Comparison of ENCODE assay signal across 19 cellular contexts in genomic region chr7:139661875-139662274, GRCh38.
"Had no signal": no experiment of that assay in that cellular context is flagged by ENCODE, and none has a peak within 500 bp of the region (broad histone marks: within the 10 kb centered on the region; RNA-seq: fewer than 3 reads in every experiment).

No MANE protein-coding gene starts in this region.

- H3K27ac Mint-ChIP-seq: activated B cell treated with CpG ODN at 0.5 μM for 24 hours; activated CD4-positive, alpha-beta memory T cell treated with anti-CD3 and anti-CD28 coated beads, Interleukin-2, amount 10 ng/mL, durations not matched to agents 7 days and 5 days; activated T-helper 2 cell treated with anti-CD3 and anti-CD28 coated beads, Interferon-gamma antibody, Interleukin-2, Interleukin-4, amounts not matched to agents 10 μg/mL and 5 μg/mL and 100 μg/mL, durations not matched to agents 14 hours and 24 hours and 36 hours; neural progenitor cell; stimulated activated memory B cell treated with anti-CD40 and anti-IgM and Interleukin-4, amounts not matched to agents 10 μg/mL and 1 μg/mL and 100 μg/mL, for 72 hours had no signal

- H3K36me3 ChIP-seq: brain microvascular endothelial cell, neural progenitor cell, ovary, sigmoid colon, tibial nerve, vagina had no signal

- H3K9ac ChIP-seq: neural progenitor cell had no signal

- H3K4me3 Mint-ChIP-seq: activated B cell treated with CpG ODN at 0.5 μM for 24 hours; activated CD4-positive, alpha-beta memory T cell treated with anti-CD3 and anti-CD28 coated beads, Interleukin-2, amount 10 ng/mL, durations not matched to agents 7 days and 5 days; neural progenitor cell; stimulated activated memory B cell treated with anti-CD40 and anti-IgM and Interleukin-4, amounts not matched to agents 10 μg/mL and 1 μg/mL and 100 μg/mL, for 72 hours had no signal

- DNase-seq: activated B cell treated with CpG ODN at 0.5 μM for 24 hours; activated CD4-positive, alpha-beta memory T cell treated with anti-CD3 and anti-CD28 coated beads, Interleukin-2, amount 10 ng/mL, durations not matched to agents 7 days and 5 days; activated CD4-positive, alpha-beta T cell treated with anti-CD3 and anti-CD28 coated beads for 4 hours; activated naive CD4-positive, alpha-beta T cell treated with Interleukin-2 at 50 U/mL for 16 hours; activated T-cell treated with anti-CD3 and anti-CD28 coated beads, Interleukin-2, amount 50 U/mL, for 1 hour; anterior cingulate cortex; brain microvascular endothelial cell; effector CD8-positive, alpha-beta T cell; left cardiac atrium; ovary; sigmoid colon; stimulated activated CD4-positive, alpha-beta T cell treated with anti-CD3 and anti-CD28 coated beads, Interleukin-4, amount 100 ng/mL, for 4 hours had no signal

- H3K4me3 ChIP-seq: esophagus muscularis mucosa, neural progenitor cell, ovary, sigmoid colon, SK-N-MC, tibial nerve, vagina had no signal

- H3K27ac ChIP-seq: brain microvascular endothelial cell, neural progenitor cell, ovary, sigmoid colon, SK-N-MC, vagina had no signal

- ATAC-seq: left cardiac atrium; stimulated activated memory B cell treated with anti-CD40 and anti-IgM and Interleukin-4, amounts not matched to agents 10 μg/mL and 1 μg/mL and 100 μg/mL, for 72 hours had no signal

- H3K27me3 Mint-ChIP-seq: activated B cell treated with CpG ODN at 0.5 μM for 24 hours; activated CD4-positive, alpha-beta memory T cell treated with anti-CD3 and anti-CD28 coated beads, Interleukin-2, amount 10 ng/mL, durations not matched to agents 7 days and 5 days; stimulated activated memory B cell treated with anti-CD40 and anti-IgM and Interleukin-4, amounts not matched to agents 10 μg/mL and 1 μg/mL and 100 μg/mL, for 72 hours had no signal

- H3K4me1 Mint-ChIP-seq: activated B cell treated with CpG ODN at 0.5 μM for 24 hours had no signal

- H3K27me3 ChIP-seq: brain microvascular endothelial cell, esophagus muscularis mucosa, neural progenitor cell, ovary, sigmoid colon, tibial nerve, vagina had no signal

- H3K9me3 Mint-ChIP-seq: activated B cell treated with CpG ODN at 0.5 μM for 24 hours; activated CD4-positive, alpha-beta memory T cell treated with anti-CD3 and anti-CD28 coated beads, Interleukin-2, amount 10 ng/mL, durations not matched to agents 7 days and 5 days; activated T-helper 2 cell treated with anti-CD3 and anti-CD28 coated beads, Interferon-gamma antibody, Interleukin-2, Interleukin-4, amounts not matched to agents 10 μg/mL and 5 μg/mL and 100 μg/mL, durations not matched to agents 14 hours and 24 hours and 36 hours; neural progenitor cell; stimulated activated memory B cell treated with anti-CD40 and anti-IgM and Interleukin-4, amounts not matched to agents 10 μg/mL and 1 μg/mL and 100 μg/mL, for 72 hours had no signal

- H3K9me3 ChIP-seq: esophagus muscularis mucosa, ovary, sigmoid colon, tibial nerve, vagina had no signal
